9 cellular contexts compared by ENCODE assay signal in genomic region chr5:1345876-1346626, GRCh38. TPM values are rescaled to one million over a fixed set of nuclear protein-coding genes. Genes with fewer than 3 reads are reported as not detected.
DNase-seq lines count a peak whose midpoint lies in the region; ATAC-seq and TF ChIP-seq lines count a peak whose summit lies in the region.
"Had no signal": no experiment of that assay in that cellular context is flagged by ENCODE, and none has a peak within 500 bp of the region (broad histone marks: within the 10 kb centered on the region; RNA-seq: fewer than 3 reads in every experiment).

No MANE protein-coding gene starts in this region.

- POLR2A ChIA-PET in AG04449 (lab: Yijun Ruan, JAX): interaction anchor here (0.5 kb wide), 1 partner anchor 454 kb away, joined by 3 read pairs; no protein-coding TSS in a partner anchor

- peaks cover 0 to 8% of the 10 kb centered on the region in 2 donors for H3K36me3 Mint-ChIP-seq in naive B cell

- ATAC-seq in naive B cell (ENCODE audit: low read depth in 2 of 2) (no peak), GM21723 (IDR thresholded peaks at IDR 0.05; ENCODE audit: unreplicated experiment) (no peak)

- CTCF ChIA-PET in AG04449 (lab: Yijun Ruan, JAX): interaction anchor here (1.1 to 1.5 kb wide), 3 partner anchors 11 to 412 kb away, joined by 3 to 4 read pairs (median 3); no protein-coding TSS in a partner anchor

- H3K9me3 Mint-ChIP-seq in naive B cell: no peaks in the 10 kb centered on the region

- no peaks in the 10 kb centered on the region for H3K27me3 Mint-ChIP-seq in naive B cell

- H3K4me3 Mint-ChIP-seq in naive B cell: peak overlapping the region; percentile 74 to 93 (median 86)

- H3K4me3 ChIP-seq in AG04449 (ENCODE audit: low read depth, low read length) (peak overlapping the region; percentile 88), choroid plexus epithelial cell (ENCODE audit: low read depth, low read length) (peak overlapping the region; percentile 86)
- peak overlapping the region; percentile 90 for H3K4me3 ChIP-seq in Jurkat, Clone E6-1 (ENCODE audit: low read length)

- DNase-seq in AG04449 (ENCODE audit: low read depth, low spot score) (no peak), choroid plexus epithelial cell (ENCODE audit: low read depth) (no peak), naive B cell (no peak), middle frontal gyrus (ENCODE audit: extremely low spot score, low spot score) (no peak), NCI-H510A treated with DMSO at 0.1 percent for 48 hours (lab: John Stamatoyannopoulos, UW) (no peak)
- DNase-seq in Jurkat, Clone E6-1 (ENCODE audit: low read depth, low spot score): no peak
- DNase-seq in stimulated activated CD4-positive, alpha-beta T cell treated with anti-CD3 and anti-CD28 coated beads, Interleukin-1b, Interleukin-23, amount 100 ng/mL, for 48 hours: no peak
- DNase-seq: GDM1 had no signal

- TF ChIP-seq CTCF in AG04449 (IDR thresholded peaks at IDR 0.05; ENCODE audit: insufficient read depth, low read length, missing control alignments): no peak
- TF ChIP-seq CTCF in choroid plexus epithelial cell (conservative IDR thresholded peaks at IDR 0.05; ENCODE audit: low read depth, low read length): no peak

- H3K27ac Mint-ChIP-seq in naive B cell: peak overlapping the region; percentile 52 to 90 (median 85)

- H3K4me1 Mint-ChIP-seq in naive B cell: peaks cover 24 to 32% (median 27%) of the 10 kb centered on the region in 3 donors

RNA-seq across cellular contexts. Expression of gene CLPTM1L, which starts 1.2 kb away (rescaled TPM):
- polyA plus RNA-seq in Jurkat, Clone E6-1 (2012; ENCODE audit: insufficient read depth, insufficient read length): 283 TPM
- polyA plus RNA-seq in naive B cell (ENCODE audit: low read depth in 6 of 6): 10 to 100 TPM; 24.5 to 65.2 (median 41.4) TPM

RNA-seq across cellular contexts. Expression of gene TERT, which starts 51.2 kb away (rescaled TPM):
- polyA plus RNA-seq in Jurkat, Clone E6-1 (2012; ENCODE audit: insufficient read depth, insufficient read length): 16.2 TPM
- polyA plus RNA-seq in naive B cell (ENCODE audit: low read depth in 6 of 6): not detected
